In genomic region chr12:40692617-40693502, GRCh38 we compare ENCODE assay signal across 8 cellular contexts. TPM values are rescaled to one million over a fixed set of nuclear protein-coding genes. Genes with fewer than 3 reads are reported as not detected.
DNase-seq lines count a peak whose midpoint lies in the region; TF ChIP-seq lines count a peak whose summit lies in the region.

No MANE protein-coding gene starts in this region.

- intact Hi-C loops in posterior vena cava (cut with DNase I): no loop called here

- peak overlapping the region; percentile 14 to 74 for H3K4me3 ChIP-seq in foreskin fibroblast (ENCODE audit: low read depth in 1 of 2, low read length in 2 of 2)

- no peak for TF ChIP-seq CTCF in foreskin fibroblast (IDR thresholded peaks at IDR 0.05; ENCODE audit: low read depth, low read length)

- DNase-seq in GM03348 (ENCODE audit: low spot score): peak; percentile 20
- peak; percentile 76 for DNase-seq in NCI-H345 (lab: John Stamatoyannopoulos, UW)
- DNase-seq in foreskin fibroblast: peak in 1 of 2 donors; percentile 52
- DNase-seq in posterior vena cava (ENCODE audit: low spot score): peak; percentile 79
- DNase-seq in medulla oblongata (ENCODE audit: extremely low spot score): no peak
- no peak for DNase-seq in activated CD4-positive, CD25-positive, alpha-beta regulatory T cell (lab: John Stamatoyannopoulos, UW)
- DNase-seq in stimulated activated CD4-positive, alpha-beta T cell treated with anti-CD3 and anti-CD28 coated beads, Interleukin-12 subunit alpha, Interleukin-12 subunit beta, amount 100 ng/mL, for 4 hours: no peak
- DNase-seq in dedifferentiated amniotic fluid mesenchymal stem cell (ENCODE audit: extremely low spot score): no peak

RNA-seq across cellular contexts. Expression of gene CNTN1, which starts 0.6 kb away (rescaled TPM):
- 10 to 100 TPM; 20.4 to 37.3 TPM for total RNA-seq in posterior vena cava

Comparison
In these comparisons a context has a peak if more than half of its experiments do, and no peak if none do; other contexts are left out.
1. DNase-seq: peak in GM03348 (single experiment), NCI-H345 (single experiment) and posterior vena cava (single experiment); none in medulla oblongata (single experiment), activated CD4-positive, CD25-positive, alpha-beta regulatory T cell (0 of 4), stimulated activated CD4-positive, alpha-beta T cell treated with anti-CD3 and anti-CD28 coated beads, Interleukin-12 subunit alpha, Interleukin-12 subunit beta, amount 100 ng/mL, for 4 hours (single experiment) and dedifferentiated amniotic fluid mesenchymal stem cell (single experiment).